8 cellular contexts compared by ENCODE assay signal in genomic region chr6:131281471-131282270, GRCh38.
DNase-seq lines count a peak whose midpoint lies in the region; ATAC-seq and TF ChIP-seq lines count a peak whose summit lies in the region.

No MANE protein-coding gene starts in this region.

- H3K27ac ChIP-seq in adrenal gland (peak overlapping the region; percentile 10 to 72 (median 64)), right lobe of liver (peak overlapping the region; percentile 17 to 71 (median 54))

- DNase-seq in T-cell (peak; percentile 55 to 92 (median 79)), adrenal gland (peak; percentile 63 to 87 (median 70)), right lobe of liver (peak; percentile 45 to 62 (median 56)), LoVo (ENCODE audit: low spot score) (no peak), DMS53 (lab: John Stamatoyannopoulos, UW) (no peak)
- DNase-seq in stimulated activated CD8-positive, alpha-beta memory T cell treated with anti-CD3 and anti-CD28 coated beads, Interleukin-2, amount 100 ng/mL, for 1 hour (ENCODE audit: low read depth in 2 of 2), result peak; percentile 13 to 23

- no peaks in the 10 kb centered on the region for H3K27me3 Mint-ChIP-seq in T-cell

- H3K36me3 ChIP-seq in adrenal gland (replicated peaks in 1 of 2), result no peaks in the 10 kb centered on the region
- H3K36me3 ChIP-seq in right lobe of liver, result no peaks in the 10 kb centered on the region

- WGBS in adrenal gland, 4 donors, result 15 to 24% (median 18%) methylated on average over 16 of the region's 16 CpGs
- WGBS in right lobe of liver (ENCODE audit: insufficient coverage, low coverage, low lambda C conversion rate, missing lambda C conversion rate), result 3% methylated on average over 16 of the region's 16 CpGs

- H3K9me3 Mint-ChIP-seq in T-cell, result peaks cover 5 to 12% (median 8%) of the 10 kb centered on the region in 3 donors

- intact Hi-C loops in adrenal gland (cut with DNase I) (no loop called here), right lobe of liver (cut with DNase I) (no loop called here)

- H3K36me3 Mint-ChIP-seq in T-cell, result peaks cover 45% of the 10 kb centered on the region

- TF ChIP-seq CTCF in adrenal gland (IDR thresholded peaks at IDR 0.05) (no peak), right lobe of liver (IDR thresholded peaks at IDR 0.05) (no peak)

- H3K4me1 ChIP-seq in adrenal gland (replicated peaks in 1 of 2), result peaks cover 5 to 18% of the 10 kb centered on the region in 2 donors
- peaks cover 0 to 16% (median 5%) of the 10 kb centered on the region in 4 donors for H3K4me1 ChIP-seq in right lobe of liver

- CTCF ChIA-PET in T-cell (lab: Charles Lee), result interaction anchor here (0.6 to 1.8 kb wide), 6 partner anchors 77 to 252 kb away, joined by 3 to 12 read pairs (median 3); no protein-coding TSS in a partner anchor

- peak overlapping the region; percentile 98 to 99 for H3K27ac Mint-ChIP-seq in T-cell

- POLR2A ChIA-PET in T-cell (lab: Charles Lee), result interaction anchor here (0.6 to 1.8 kb wide), 4 partner anchors 11 to 158 kb away, joined by 3 to 9 read pairs (median 4); no protein-coding TSS in a partner anchor

- H3K9me3 ChIP-seq in adrenal gland (replicated peaks in 1 of 3), result no peaks in the 10 kb centered on the region
- H3K9me3 ChIP-seq in right lobe of liver, result no peaks in the 10 kb centered on the region

- H3K4me3 Mint-ChIP-seq in T-cell, result peak overlapping the region; percentile 68 to 72 (median 72)

- H3K4me3 ChIP-seq in adrenal gland (peak overlapping the region in 1 of 4 donors; percentile 14), right lobe of liver (peak overlapping the region in 1 of 3 donors; percentile 25)

- no peaks in the 10 kb centered on the region for H3K27me3 ChIP-seq in adrenal gland
- no peaks in the 10 kb centered on the region for H3K27me3 ChIP-seq in right lobe of liver

- TF ChIP-seq POLR2A in adrenal gland (IDR thresholded peaks at IDR 0.05), result peak in 1 of 2 donors; percentile 16
- TF ChIP-seq POLR2A in right lobe of liver (IDR thresholded peaks at IDR 0.05), result no peak

- H3K4me1 Mint-ChIP-seq in T-cell, result peaks cover 64 to 74% (median 65%) of the 10 kb centered on the region in 3 donors

- ATAC-seq in GM18511 (IDR thresholded peaks at IDR 0.05; ENCODE audit: unreplicated experiment) (peak; percentile 88), T-cell (replicated peaks in 1 of 4) (peak; percentile 98 to 99 (median 98)), right lobe of liver (peak; percentile 88 to 93 (median 89)), HG02759 (IDR thresholded peaks at IDR 0.05; ENCODE audit: unreplicated experiment) (no peak)

Comparison
In these comparisons a context has a peak if more than half of its experiments do, and no peak if none do; other contexts are left out.
1. DNase-seq: peak in T-cell (34 of 34), adrenal gland (7 of 7), right lobe of liver (3 of 3) and stimulated activated CD8-positive, alpha-beta memory T cell treated with anti-CD3 and anti-CD28 coated beads, Interleukin-2, amount 100 ng/mL, for 1 hour (2 of 2); none in LoVo (single experiment) and DMS53 (single experiment).